Comparison of ENCODE assay signal across 12 cellular contexts in the genomic region with DNA sequence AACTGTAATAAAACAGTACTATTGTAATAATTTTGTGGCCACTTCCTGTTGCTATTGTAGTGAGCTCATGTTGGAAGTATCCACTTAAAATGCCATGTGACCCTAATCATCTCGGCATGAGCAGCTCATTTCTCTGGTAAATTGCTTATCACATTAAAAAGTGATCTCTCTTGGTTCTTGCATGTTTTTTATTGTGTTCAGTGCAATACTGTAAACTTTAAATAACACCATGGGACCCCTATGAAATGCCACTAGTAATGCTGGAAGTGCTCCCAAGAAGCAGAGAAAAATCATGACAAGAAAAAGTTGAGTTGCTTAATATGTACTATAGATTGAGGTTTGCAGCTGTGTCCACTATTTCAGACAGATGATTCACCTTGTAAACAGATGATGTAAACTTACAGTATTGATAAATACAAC.
DNase-seq lines count a peak whose midpoint lies in the region; ATAC-seq lines count a peak whose summit lies in the region.
"Had no signal": no experiment of that assay in that cellular context is flagged by ENCODE, and none has a peak within 500 bp of the region (broad histone marks: within the 10 kb centered on the region; RNA-seq: fewer than 3 reads in every experiment).

No MANE protein-coding gene starts in this region.

- no peak overlapping the region for H3K9ac ChIP-seq in SK-N-MC (ENCODE audit: insufficient read length)

- DNase-seq in AG08395 (ENCODE audit: low spot score) (peak; percentile 40), HS-5 (ENCODE audit: low read depth) (peak; percentile 91), SK-N-MC (ENCODE audit: low read depth, low spot score) (peak; percentile 30), foreskin melanocyte (peak; percentile 58)
- no peak for DNase-seq in activated effector memory CD4-positive, alpha-beta T cell treated with Interleukin-2 at 50 U/mL for 16 hours
- DNase-seq: activated CD8-positive, alpha-beta T cell treated with anti-CD3 and anti-CD28 coated beads, Interleukin-2, amount 10 ng/mL, durations not matched to agents 7 days and 5 days; H9; immature natural killer cell; posterior cingulate gyrus had no signal

- H3K4me3 ChIP-seq in SK-N-MC: no peak overlapping the region

- no peak for ATAC-seq in GM21381 (IDR thresholded peaks at IDR 0.05; ENCODE audit: unreplicated experiment)
- ATAC-seq in HG02840 (IDR thresholded peaks at IDR 0.05; ENCODE audit: low FRiP score, unreplicated experiment): no peak
- no peak for ATAC-seq in GM19463 (IDR thresholded peaks at IDR 0.05; ENCODE audit: unreplicated experiment)
- ATAC-seq: activated CD8-positive, alpha-beta T cell treated with anti-CD3 and anti-CD28 coated beads, Interleukin-2, amount 10 ng/mL, durations not matched to agents 7 days and 5 days had no signal

- H3K36me3 ChIP-seq in SK-N-MC (ENCODE audit: insufficient read depth, low read length): peaks cover 25% of the 10 kb centered on the region

- H3K27ac ChIP-seq in SK-N-MC: no peak overlapping the region

- H3K9me3 ChIP-seq in SK-N-MC (ENCODE audit: low read depth, low read length): 0 out of 2 replicates have a peak, but pooled peaks cover 7% of the 10 kb centered on the region
